In the genomic region with DNA sequence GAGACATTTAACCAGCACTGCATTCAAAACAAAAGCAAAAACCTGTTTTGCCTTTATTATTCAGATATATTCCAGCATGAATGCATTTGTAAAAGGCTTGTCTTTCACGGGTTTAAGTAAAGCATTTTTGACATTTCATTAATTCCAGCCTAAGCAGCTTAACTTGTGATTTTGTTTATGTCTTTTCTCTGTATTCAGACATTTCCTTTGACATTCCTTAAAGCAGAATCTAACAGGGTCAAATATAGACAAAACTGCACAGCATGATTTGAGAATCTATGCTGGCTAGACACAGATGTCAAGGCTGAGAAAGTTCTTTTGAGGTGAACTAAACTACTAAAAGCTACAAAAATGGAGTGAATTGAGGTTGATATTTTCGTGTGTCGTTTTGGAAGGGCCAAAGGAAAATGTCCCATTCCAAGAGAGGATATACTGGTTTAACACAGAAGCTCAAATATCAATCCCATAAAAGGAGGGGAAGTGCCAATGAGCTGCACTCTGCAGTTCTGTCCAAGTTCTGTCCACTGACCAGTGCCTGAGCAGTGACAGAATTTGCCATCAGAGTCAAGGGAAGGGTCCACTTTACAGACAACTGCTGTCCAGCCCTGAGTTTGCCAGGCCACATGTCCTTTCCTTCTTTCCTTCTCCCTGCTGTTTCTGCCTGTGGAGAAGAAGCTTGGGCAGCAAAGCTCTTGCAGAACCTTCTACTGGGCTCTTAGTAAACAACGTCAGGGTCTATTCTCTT, we compare ENCODE assay signal across 26 cellular contexts.
"Had no signal": no experiment of that assay in that cellular context is flagged by ENCODE, and none has a peak within 500 bp of the region (broad histone marks: within the 10 kb centered on the region; RNA-seq: fewer than 3 reads in every experiment).

No MANE protein-coding gene starts in this region.

- H3K4me3 ChIP-seq: breast epithelium, ovary, transverse colon, vagina had no signal

- H3K4me3 Mint-ChIP-seq: activated CD4-positive, alpha-beta T cell treated with anti-CD3 and anti-CD28 coated beads, Interleukin-2, amount 10 ng/mL, durations not matched to agents 24 days and 14 days; activated CD8-positive, alpha-beta T cell treated with anti-CD3 and anti-CD28 coated beads for 36 hours; activated naive CD4-positive, alpha-beta T cell treated with anti-CD3 and anti-CD28 coated beads for 36 hours; neural crest cell had no signal

- H3K4me1 ChIP-seq: breast epithelium had no signal

- FAIRE-seq: keratinocyte had no signal

- H3K36me3 ChIP-seq: breast epithelium, ovary, transverse colon, vagina had no signal

- H3K36me3 Mint-ChIP-seq: naive B cell had no signal

- ATAC-seq: activated CD8-positive, alpha-beta T cell treated with anti-CD3 and anti-CD28 coated beads for 36 hours; left lobe of liver had no signal

- H3K9me3 Mint-ChIP-seq: activated CD4-positive, alpha-beta T cell treated with anti-CD3 and anti-CD28 coated beads, Interleukin-2, amount 10 ng/mL, durations not matched to agents 24 days and 14 days; activated CD8-positive, alpha-beta T cell treated with anti-CD3 and anti-CD28 coated beads for 36 hours; activated naive CD4-positive, alpha-beta T cell treated with anti-CD3 and anti-CD28 coated beads for 36 hours; activated T-helper 2 cell treated with anti-CD3 and anti-CD28 coated beads, Interferon-gamma antibody, Interleukin-2, Interleukin-4, amounts not matched to agents 10 μg/mL and 5 μg/mL and 100 μg/mL, durations not matched to agents 14 hours and 24 hours and 36 hours; neural crest cell had no signal

- H3K27ac Mint-ChIP-seq: activated CD4-positive, alpha-beta T cell treated with anti-CD3 and anti-CD28 coated beads, Interleukin-2, amount 10 ng/mL, durations not matched to agents 24 days and 14 days; activated CD8-positive, alpha-beta T cell treated with anti-CD3 and anti-CD28 coated beads for 36 hours; activated naive CD4-positive, alpha-beta T cell treated with anti-CD3 and anti-CD28 coated beads for 36 hours; activated T-helper 2 cell treated with anti-CD3 and anti-CD28 coated beads, Interferon-gamma antibody, Interleukin-2, Interleukin-4, amounts not matched to agents 10 μg/mL and 5 μg/mL and 100 μg/mL, durations not matched to agents 14 hours and 24 hours and 36 hours had no signal

- DNase-seq: activated CD4-positive, alpha-beta T cell treated with anti-CD3 and anti-CD28 coated beads, Interleukin-2, amount 10 ng/mL, durations not matched to agents 24 days and 14 days; activated CD4-positive, CD25-positive, alpha-beta regulatory T cell; activated CD8-positive, alpha-beta T cell treated with anti-CD3 and anti-CD28 coated beads for 36 hours; activated naive CD4-positive, alpha-beta T cell treated with anti-CD3 and anti-CD28 coated beads for 36 hours; activated T-cell treated with anti-CD3 and anti-CD28 coated beads, Interleukin-2, amount 50 U/mL, for 1 hour; anterior cingulate cortex; cerebellar nuclear complex; dermis blood vessel endothelial cell; effector memory CD4-positive, alpha-beta T cell; hypothalamus; mammary epithelial cell; naive B cell; ovary; stimulated activated CD4-positive, alpha-beta T cell treated with anti-CD3 and anti-CD28 coated beads, Interleukin-12 subunit alpha, Interleukin-12 subunit beta, amount 100 ng/mL, for 4 hours; stimulated activated CD4-positive, alpha-beta T cell treated with anti-CD3 and anti-CD28 coated beads, Interleukin-1b, Interleukin-23, amount 100 ng/mL, for 48 hours; stimulated activated CD8-positive, alpha-beta memory T cell treated with anti-CD3 and anti-CD28 coated beads, Interleukin-4, amount 100 ng/mL, for 48 hours; stimulated activated naive CD4-positive, alpha-beta T cell; T-helper 1 cell; T-helper 9 cell; transverse colon had no signal

- H3K27me3 ChIP-seq: breast epithelium, ovary, transverse colon, vagina had no signal

- H3K27ac ChIP-seq: breast epithelium, ovary, transverse colon, vagina had no signal

- H3K9me3 ChIP-seq: breast epithelium, ovary, transverse colon, vagina had no signal

- H3K4me1 Mint-ChIP-seq: activated CD4-positive, alpha-beta T cell treated with anti-CD3 and anti-CD28 coated beads, Interleukin-2, amount 10 ng/mL, durations not matched to agents 24 days and 14 days had no signal
